Comparison of ENCODE assay signal across 16 cellular contexts in genomic region chr20:56788671-56789610, GRCh38.
DNase-seq lines count a peak whose midpoint lies in the region; ATAC-seq and TF ChIP-seq lines count a peak whose summit lies in the region.
"Had no signal": no experiment of that assay in that cellular context is flagged by ENCODE, and none has a peak within 500 bp of the region (broad histone marks: within the 10 kb centered on the region; RNA-seq: fewer than 3 reads in every experiment).

No MANE protein-coding gene starts in this region.

- H4K20me1 ChIP-seq in BLaER1 treated with 17β-estradiol and CSF1 and Interleukin-3, amounts not matched to agents 10 nM and 100 nM, result no peaks in the 10 kb centered on the region
- H4K20me1 ChIP-seq in neural progenitor cell (ENCODE audit: low read depth), result no peaks in the 10 kb centered on the region

- H3K27me3 Mint-ChIP-seq in chondrocyte (ENCODE audit: low read depth) (no peaks in the 10 kb centered on the region), neural progenitor cell (ENCODE audit: insufficient read depth, low read depth) (peaks cover 5% of the 10 kb centered on the region)
- H3K27me3 Mint-ChIP-seq: IgD-negative memory B cell had no signal

- H3K36me3 ChIP-seq in BLaER1 treated with 17β-estradiol and CSF1 and Interleukin-3, amounts not matched to agents 10 nM and 100 nM, result no peaks in the 10 kb centered on the region
- no peaks in the 10 kb centered on the region for H3K36me3 ChIP-seq in neural progenitor cell
- H3K36me3 ChIP-seq: upper lobe of left lung had no signal

- peaks cover 25% of the 10 kb centered on the region for H3K4me1 Mint-ChIP-seq in chondrocyte (ENCODE audit: low read depth)
- peaks cover 17% of the 10 kb centered on the region for H3K4me1 Mint-ChIP-seq in neural progenitor cell
- H3K4me1 Mint-ChIP-seq: IgD-negative memory B cell had no signal

- H3K4me2 ChIP-seq in BLaER1 treated with 17β-estradiol and CSF1 and Interleukin-3, amounts not matched to agents 10 nM and 100 nM, result peak overlapping the region; percentile 6 to 77 (median 54); a peak in 19 of 22 replicates
- no peak overlapping the region for H3K4me2 ChIP-seq in neural progenitor cell

- ATAC-seq in HG03342 (IDR thresholded peaks at IDR 0.05; ENCODE audit: unreplicated experiment), result no peak
- ATAC-seq: activated CD8-positive, alpha-beta T cell treated with anti-CD3 and anti-CD28 coated beads for 36 hours had no signal

- H3K9me3 Mint-ChIP-seq in chondrocyte (ENCODE audit: low read depth), result no peaks in the 10 kb centered on the region
- H3K9me3 Mint-ChIP-seq in neural progenitor cell, result no peaks in the 10 kb centered on the region
- H3K9me3 Mint-ChIP-seq: activated CD8-positive, alpha-beta T cell treated with anti-CD3 and anti-CD28 coated beads for 36 hours had no signal

- TF ChIP-seq CTCF in chondrocyte (IDR thresholded peaks at IDR 0.05), result no peak
- TF ChIP-seq CTCF in neural progenitor cell (IDR thresholded peaks at IDR 0.05), result no peak
- no peak for TF ChIP-seq CTCF in GM13976 (IDR thresholded peaks at IDR 0.05; ENCODE audit: borderline replicate concordance, control extremely low read depth, extremely low read depth, insufficient read depth, missing control alignments)

- DNase-seq in MV-4-11 (lab: John Stamatoyannopoulos, UW) (peak; percentile 19), chondrocyte (ENCODE audit: low spot score) (peak; percentile 32), neural progenitor cell (ENCODE audit: low spot score) (no peak), GM13976 (ENCODE audit: low spot score) (no peak), ecto neural progenitor cell (ENCODE audit: low spot score) (no peak), GM19238 (ENCODE audit: insufficient read length, low spot score) (no peak)
- DNase-seq: activated CD8-positive, alpha-beta T cell treated with anti-CD3 and anti-CD28 coated beads for 36 hours; activated naive CD4-positive, alpha-beta T cell treated with Interleukin-2 at 50 U/mL for 16 hours; AML-193; GF-D8; NCI-H1694 treated with DMSO at 0.1 percent for 48 hours; T-helper 1 cell had no signal

- no peak overlapping the region for H3K4me3 Mint-ChIP-seq in chondrocyte (ENCODE audit: unreplicated experiment)
- no peak overlapping the region for H3K4me3 Mint-ChIP-seq in neural progenitor cell
- H3K4me3 Mint-ChIP-seq: activated CD8-positive, alpha-beta T cell treated with anti-CD3 and anti-CD28 coated beads for 36 hours; IgD-negative memory B cell had no signal

- H3K4me3 ChIP-seq in BLaER1 treated with 17β-estradiol and CSF1 and Interleukin-3, amounts not matched to agents 10 nM and 100 nM, result no peak overlapping the region
- no peak overlapping the region for H3K4me3 ChIP-seq in neural progenitor cell
- H3K4me3 ChIP-seq: upper lobe of left lung had no signal

- H3F3A ChIP-seq in neural progenitor cell (ENCODE audit: low read depth), result no peaks in the 10 kb centered on the region

- in situ Hi-C loops in GM13976 (cut with MboI; ENCODE audit: low sequenced_read_pairs, unreplicated experiment), result no loop called here

- H3K9me3 ChIP-seq in BLaER1 treated with 17β-estradiol and CSF1 and Interleukin-3, amounts not matched to agents 10 nM and 100 nM (replicated peaks in 1 of 11), result no peaks in the 10 kb centered on the region
- H3K9me3 ChIP-seq in neural progenitor cell (ENCODE audit: low read depth), result no peaks in the 10 kb centered on the region
- H3K9me3 ChIP-seq: upper lobe of left lung had no signal

- peak overlapping the region in 5 of 11 experiments; percentile 23 to 36 (median 31); a peak in 7 of 22 replicates for H3K27ac ChIP-seq in BLaER1 treated with 17β-estradiol and CSF1 and Interleukin-3, amounts not matched to agents 10 nM and 100 nM
- peak overlapping the region; percentile 13 for H3K27ac ChIP-seq in neural progenitor cell
- H3K27ac ChIP-seq: upper lobe of left lung had no signal

- H3K27me3 ChIP-seq in BLaER1 treated with 17β-estradiol and CSF1 and Interleukin-3, amounts not matched to agents 10 nM and 100 nM, result no peaks in the 10 kb centered on the region
- no peaks in the 10 kb centered on the region for H3K27me3 ChIP-seq in neural progenitor cell
- H3K27me3 ChIP-seq: upper lobe of left lung had no signal

- no peak overlapping the region for H2AFZ ChIP-seq in neural progenitor cell (replicated peaks)

- no peaks in the 10 kb centered on the region for H3K36me3 Mint-ChIP-seq in chondrocyte (ENCODE audit: low read depth)
- no peaks in the 10 kb centered on the region for H3K36me3 Mint-ChIP-seq in neural progenitor cell
- H3K36me3 Mint-ChIP-seq: IgD-negative memory B cell had no signal

- no peaks in the 10 kb centered on the region for H3K79me2 ChIP-seq in neural progenitor cell (ENCODE audit: low read depth)

- peaks cover 22 to 39% (median 29%) of the 10 kb centered on the region in 10 experiments for H3K4me1 ChIP-seq in BLaER1 treated with 17β-estradiol and CSF1 and Interleukin-3, amounts not matched to agents 10 nM and 100 nM
- H3K4me1 ChIP-seq in neural progenitor cell, result no peaks in the 10 kb centered on the region

- H3K9ac ChIP-seq in BLaER1 treated with 17β-estradiol and CSF1 and Interleukin-3, amounts not matched to agents 10 nM and 100 nM, result no peak overlapping the region; a peak in 1 of 22 replicates
- H3K9ac ChIP-seq in neural progenitor cell, result no peak overlapping the region

- H3K27ac Mint-ChIP-seq in chondrocyte (ENCODE audit: unreplicated experiment), result peak overlapping the region; percentile 2
- no peak overlapping the region for H3K27ac Mint-ChIP-seq in neural progenitor cell
- H3K27ac Mint-ChIP-seq: activated CD8-positive, alpha-beta T cell treated with anti-CD3 and anti-CD28 coated beads for 36 hours; IgD-negative memory B cell had no signal

Comparison
In these comparisons a context has a peak if more than half of its experiments do, and no peak if none do; other contexts are left out.
1. DNase-seq: peak in MV-4-11 (single experiment) and chondrocyte (single experiment); none in neural progenitor cell (single experiment), GM13976 (single experiment), ecto neural progenitor cell (single experiment) and GM19238 (single experiment).